In genomic region chr11:14653090-14653489, GRCh38 we compare ENCODE assay signal across 24 cellular contexts. TPM values are rescaled to one million over a fixed set of nuclear protein-coding genes. Genes with fewer than 3 reads are reported as not detected.
"Had no signal": no experiment of that assay in that cellular context is flagged by ENCODE, and none has a peak within 500 bp of the region (broad histone marks: within the 10 kb centered on the region; RNA-seq: fewer than 3 reads in every experiment).

No MANE protein-coding gene starts in this region.

- H3K36me3 Mint-ChIP-seq: IgD-negative memory B cell had no signal

- H3K27ac Mint-ChIP-seq: IgD-negative memory B cell had no signal

- ATAC-seq: Panc1, PC-3, SK-N-SH treated with all-trans-retinoic acid at 6 μM for 48 hours had no signal

- H3K9me3 Mint-ChIP-seq: IgD-negative memory B cell had no signal

- FAIRE-seq: HTR-8/SVneo had no signal

- H3K9me3 ChIP-seq: MG63 had no signal

- H3K4me3 ChIP-seq: MG63 had no signal

- DNase-seq: KBM-7, MG63, NCI-H1092, NCI-H1417, NCI-H1436 treated with DMSO at 0.1 percent for 48 hours, NCI-H1694, NCI-H187 treated with DMSO at 0.1 percent for 48 hours, NCI-H2029 treated with DMSO at 0.1 percent for 48 hours, NCI-H2171 treated with DMSO at 0.1 percent for 48 hours, NCI-H345, NCI-H446 treated with DMSO at 0.1 percent for 48 hours, NCI-H510A treated with DMSO at 0.1 percent for 48 hours, NCI-H526, NCI-H82, PC-3, SHP77 had no signal

- H3K36me3 ChIP-seq: MG63 had no signal

- H3K27ac ChIP-seq: HL-60, RWPE1 had no signal

- H3K4me3 Mint-ChIP-seq: IgD-negative memory B cell had no signal

RNA-seq across cellular contexts. Expression of gene PDE3B, which starts 9.5 kb away (rescaled TPM):
- total RNA-seq: LHCN-M2, OCI-LY7 had no signal
